1 cellular context compared by ENCODE assay signal in the genomic region with DNA sequence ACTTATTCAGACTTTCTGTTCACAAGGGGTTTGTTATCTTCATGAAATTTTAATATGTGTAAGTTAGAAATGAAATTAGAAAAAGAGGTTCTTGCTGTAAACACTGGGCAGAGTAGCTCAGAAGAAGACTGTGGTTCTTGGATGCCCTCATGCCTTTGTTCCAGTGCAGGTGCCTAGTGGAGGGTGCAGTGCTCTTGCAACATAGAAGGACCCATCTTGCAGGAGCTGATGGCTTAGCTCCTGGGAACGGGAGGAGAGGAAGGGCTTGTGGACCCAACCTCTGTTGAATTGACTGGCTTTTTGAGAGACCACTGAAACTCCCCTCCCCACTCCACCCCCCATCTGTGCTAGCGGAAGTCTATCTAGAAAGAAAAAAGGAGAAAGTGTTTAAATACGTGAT.
TF ChIP-seq lines count a peak whose summit lies in the region.

No MANE protein-coding gene starts in this region.

TF ChIP-seq in WTC11, 78 proteins besides CTCF, POLR2A, EP300 and RAD21 (continued from another document):
- TF ChIP-seq, protein P1, sequence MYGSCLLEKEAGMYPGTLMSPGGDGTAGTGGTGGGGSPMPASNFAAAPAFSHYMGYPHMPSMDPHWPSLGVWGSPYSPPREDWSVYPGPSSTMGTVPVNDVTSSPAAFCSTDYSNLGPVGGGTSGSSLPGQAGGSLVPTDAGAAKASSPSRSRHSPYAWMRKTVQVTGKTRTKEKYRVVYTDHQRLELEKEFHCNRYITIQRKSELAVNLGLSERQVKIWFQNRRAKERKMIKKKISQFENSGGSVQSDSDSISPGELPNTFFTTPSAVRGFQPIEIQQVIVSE (CRISPR knock-in tag; IDR thresholded peaks at IDR 0.05; ENCODE audit: borderline replicate concordance): no peak
- TF ChIP-seq RELA (CRISPR knock-in tag; IDR thresholded peaks at IDR 0.05; ENCODE audit: borderline replicate concordance): no peak
- TF ChIP-seq CREB1 (CRISPR knock-in tag; IDR thresholded peaks at IDR 0.05): no peak
- TF ChIP-seq HMGA2 (CRISPR knock-in tag; IDR thresholded peaks at IDR 0.05): no peak
- TF ChIP-seq, protein P2, sequence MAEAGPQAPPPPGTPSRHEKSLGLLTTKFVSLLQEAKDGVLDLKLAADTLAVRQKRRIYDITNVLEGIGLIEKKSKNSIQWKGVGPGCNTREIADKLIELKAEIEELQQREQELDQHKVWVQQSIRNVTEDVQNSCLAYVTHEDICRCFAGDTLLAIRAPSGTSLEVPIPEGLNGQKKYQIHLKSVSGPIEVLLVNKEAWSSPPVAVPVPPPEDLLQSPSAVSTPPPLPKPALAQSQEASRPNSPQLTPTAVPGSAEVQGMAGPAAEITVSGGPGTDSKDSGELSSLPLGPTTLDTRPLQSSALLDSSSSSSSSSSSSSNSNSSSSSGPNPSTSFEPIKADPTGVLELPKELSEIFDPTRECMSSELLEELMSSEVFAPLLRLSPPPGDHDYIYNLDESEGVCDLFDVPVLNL (CRISPR knock-in tag; IDR thresholded peaks at IDR 0.05; ENCODE audit: borderline replicate concordance, low read depth): no peak
- TF ChIP-seq, protein P3, sequence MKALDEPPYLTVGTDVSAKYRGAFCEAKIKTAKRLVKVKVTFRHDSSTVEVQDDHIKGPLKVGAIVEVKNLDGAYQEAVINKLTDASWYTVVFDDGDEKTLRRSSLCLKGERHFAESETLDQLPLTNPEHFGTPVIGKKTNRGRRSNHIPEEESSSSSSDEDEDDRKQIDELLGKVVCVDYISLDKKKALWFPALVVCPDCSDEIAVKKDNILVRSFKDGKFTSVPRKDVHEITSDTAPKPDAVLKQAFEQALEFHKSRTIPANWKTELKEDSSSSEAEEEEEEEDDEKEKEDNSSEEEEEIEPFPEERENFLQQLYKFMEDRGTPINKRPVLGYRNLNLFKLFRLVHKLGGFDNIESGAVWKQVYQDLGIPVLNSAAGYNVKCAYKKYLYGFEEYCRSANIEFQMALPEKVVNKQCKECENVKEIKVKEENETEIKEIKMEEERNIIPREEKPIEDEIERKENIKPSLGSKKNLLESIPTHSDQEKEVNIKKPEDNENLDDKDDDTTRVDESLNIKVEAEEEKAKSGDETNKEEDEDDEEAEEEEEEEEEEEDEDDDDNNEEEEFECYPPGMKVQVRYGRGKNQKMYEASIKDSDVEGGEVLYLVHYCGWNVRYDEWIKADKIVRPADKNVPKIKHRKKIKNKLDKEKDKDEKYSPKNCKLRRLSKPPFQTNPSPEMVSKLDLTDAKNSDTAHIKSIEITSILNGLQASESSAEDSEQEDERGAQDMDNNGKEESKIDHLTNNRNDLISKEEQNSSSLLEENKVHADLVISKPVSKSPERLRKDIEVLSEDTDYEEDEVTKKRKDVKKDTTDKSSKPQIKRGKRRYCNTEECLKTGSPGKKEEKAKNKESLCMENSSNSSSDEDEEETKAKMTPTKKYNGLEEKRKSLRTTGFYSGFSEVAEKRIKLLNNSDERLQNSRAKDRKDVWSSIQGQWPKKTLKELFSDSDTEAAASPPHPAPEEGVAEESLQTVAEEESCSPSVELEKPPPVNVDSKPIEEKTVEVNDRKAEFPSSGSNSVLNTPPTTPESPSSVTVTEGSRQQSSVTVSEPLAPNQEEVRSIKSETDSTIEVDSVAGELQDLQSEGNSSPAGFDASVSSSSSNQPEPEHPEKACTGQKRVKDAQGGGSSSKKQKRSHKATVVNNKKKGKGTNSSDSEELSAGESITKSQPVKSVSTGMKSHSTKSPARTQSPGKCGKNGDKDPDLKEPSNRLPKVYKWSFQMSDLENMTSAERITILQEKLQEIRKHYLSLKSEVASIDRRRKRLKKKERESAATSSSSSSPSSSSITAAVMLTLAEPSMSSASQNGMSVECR (CRISPR knock-in tag; IDR thresholded peaks at IDR 0.05; ENCODE audit: borderline replicate concordance): no peak
- no peak for TF ChIP-seq NR3C1 (CRISPR knock-in tag; conservative IDR thresholded peaks at IDR 0.05; ENCODE audit: low read depth)
- TF ChIP-seq, protein P4, sequence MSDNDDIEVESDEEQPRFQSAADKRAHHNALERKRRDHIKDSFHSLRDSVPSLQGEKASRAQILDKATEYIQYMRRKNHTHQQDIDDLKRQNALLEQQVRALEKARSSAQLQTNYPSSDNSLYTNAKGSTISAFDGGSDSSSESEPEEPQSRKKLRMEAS (CRISPR knock-in tag; IDR thresholded peaks at IDR 0.05): no peak
- TF ChIP-seq ATF1 (CRISPR knock-in tag; IDR thresholded peaks at IDR 0.05): no peak
- TF ChIP-seq EMX1 (CRISPR knock-in tag; IDR thresholded peaks at IDR 0.05): no peak
- no peak for TF ChIP-seq ZNF232 (CRISPR knock-in tag; IDR thresholded peaks at IDR 0.05)
- TF ChIP-seq ZNF263 (CRISPR knock-in tag; IDR thresholded peaks at IDR 0.05; ENCODE audit: low read depth): no peak
- TF ChIP-seq SOX15 (CRISPR knock-in tag; IDR thresholded peaks at IDR 0.05): no peak
- TF ChIP-seq, protein P5, sequence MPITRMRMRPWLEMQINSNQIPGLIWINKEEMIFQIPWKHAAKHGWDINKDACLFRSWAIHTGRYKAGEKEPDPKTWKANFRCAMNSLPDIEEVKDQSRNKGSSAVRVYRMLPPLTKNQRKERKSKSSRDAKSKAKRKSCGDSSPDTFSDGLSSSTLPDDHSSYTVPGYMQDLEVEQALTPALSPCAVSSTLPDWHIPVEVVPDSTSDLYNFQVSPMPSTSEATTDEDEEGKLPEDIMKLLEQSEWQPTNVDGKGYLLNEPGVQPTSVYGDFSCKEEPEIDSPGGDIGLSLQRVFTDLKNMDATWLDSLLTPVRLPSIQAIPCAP (CRISPR knock-in tag; IDR thresholded peaks at IDR 0.05): no peak
- TF ChIP-seq GABPB1 (CRISPR knock-in tag; IDR thresholded peaks at IDR 0.05): no peak
- TF ChIP-seq, protein P6, sequence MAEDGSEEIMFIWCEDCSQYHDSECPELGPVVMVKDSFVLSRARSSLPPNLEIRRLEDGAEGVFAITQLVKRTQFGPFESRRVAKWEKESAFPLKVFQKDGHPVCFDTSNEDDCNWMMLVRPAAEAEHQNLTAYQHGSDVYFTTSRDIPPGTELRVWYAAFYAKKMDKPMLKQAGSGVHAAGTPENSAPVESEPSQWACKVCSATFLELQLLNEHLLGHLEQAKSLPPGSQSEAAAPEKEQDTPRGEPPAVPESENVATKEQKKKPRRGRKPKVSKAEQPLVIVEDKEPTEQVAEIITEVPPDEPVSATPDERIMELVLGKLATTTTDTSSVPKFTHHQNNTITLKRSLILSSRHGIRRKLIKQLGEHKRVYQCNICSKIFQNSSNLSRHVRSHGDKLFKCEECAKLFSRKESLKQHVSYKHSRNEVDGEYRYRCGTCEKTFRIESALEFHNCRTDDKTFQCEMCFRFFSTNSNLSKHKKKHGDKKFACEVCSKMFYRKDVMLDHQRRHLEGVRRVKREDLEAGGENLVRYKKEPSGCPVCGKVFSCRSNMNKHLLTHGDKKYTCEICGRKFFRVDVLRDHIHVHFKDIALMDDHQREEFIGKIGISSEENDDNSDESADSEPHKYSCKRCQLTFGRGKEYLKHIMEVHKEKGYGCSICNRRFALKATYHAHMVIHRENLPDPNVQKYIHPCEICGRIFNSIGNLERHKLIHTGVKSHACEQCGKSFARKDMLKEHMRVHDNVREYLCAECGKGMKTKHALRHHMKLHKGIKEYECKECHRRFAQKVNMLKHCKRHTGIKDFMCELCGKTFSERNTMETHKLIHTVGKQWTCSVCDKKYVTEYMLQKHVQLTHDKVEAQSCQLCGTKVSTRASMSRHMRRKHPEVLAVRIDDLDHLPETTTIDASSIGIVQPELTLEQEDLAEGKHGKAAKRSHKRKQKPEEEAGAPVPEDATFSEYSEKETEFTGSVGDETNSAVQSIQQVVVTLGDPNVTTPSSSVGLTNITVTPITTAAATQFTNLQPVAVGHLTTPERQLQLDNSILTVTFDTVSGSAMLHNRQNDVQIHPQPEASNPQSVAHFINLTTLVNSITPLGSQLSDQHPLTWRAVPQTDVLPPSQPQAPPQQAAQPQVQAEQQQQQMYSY (CRISPR knock-in tag; IDR thresholded peaks at IDR 0.05): no peak
